Comparison of ENCODE assay signal across 8 cellular contexts in genomic region chr11:61580292-61580888, GRCh38. TPM values are rescaled to one million over a fixed set of nuclear protein-coding genes. Genes with fewer than 3 reads are reported as not detected.
A peak's percentile ranks its signal among the peaks of the same experiment; 100 is the strongest.
DNase-seq lines count a peak whose midpoint lies in the region; ATAC-seq and TF ChIP-seq lines count a peak whose summit lies in the region.

No MANE protein-coding gene starts in this region.

- peaks cover 6 to 13% (median 10%) of the 10 kb centered on the region in 4 donors for H3K4me1 ChIP-seq in Peyer's patch
- H3K4me1 ChIP-seq in right cardiac atrium (ENCODE audit: control insufficient read depth, insufficient read depth, low read length) = no peaks in the 10 kb centered on the region
- peaks cover 4 to 35% (median 22%) of the 10 kb centered on the region in 6 donors for H3K4me1 ChIP-seq in spleen

- H3K36me3 ChIP-seq in Peyer's patch (no peaks in the 10 kb centered on the region), spleen (no peaks in the 10 kb centered on the region)

- peaks cover 0 to 14% of the 10 kb centered on the region in 2 donors for H3K27me3 ChIP-seq in Peyer's patch
- no peaks in the 10 kb centered on the region for H3K27me3 ChIP-seq in right cardiac atrium (ENCODE audit: control insufficient read depth, insufficient read depth)
- H3K27me3 ChIP-seq in spleen (replicated peaks in 1 of 7) = peaks cover 3 to 64% (median 17%) of the 10 kb centered on the region in 7 donors

- WGBS in right cardiac atrium = 1% methylated on average over 59 of the region's 59 CpGs
- WGBS in spleen, 5 donors = 4 to 7% (median 4%) methylated on average over 5 to 59 of the region's 59 CpGs

- no peaks in the 10 kb centered on the region for H3K9me3 ChIP-seq in Peyer's patch
- H3K9me3 ChIP-seq in right cardiac atrium (ENCODE audit: control insufficient read depth, low read length) = no peaks in the 10 kb centered on the region
- no peaks in the 10 kb centered on the region for H3K9me3 ChIP-seq in spleen

- H3K27ac ChIP-seq in Peyer's patch = no peak overlapping the region
- no peak overlapping the region for H3K27ac ChIP-seq in right cardiac atrium (ENCODE audit: low read length)
- H3K27ac ChIP-seq in spleen = peak overlapping the region in 1 of 8 donors; percentile 91

- no peak for ATAC-seq in right cardiac atrium
- no peak for ATAC-seq in GM19023 (IDR thresholded peaks at IDR 0.05; ENCODE audit: unreplicated experiment)

- intact Hi-C loops in right cardiac atrium (cut with DNase I) = loop anchor here in 2 of 4 donors (2.0 to 5.0 kb wide), 2 partner anchors 46 to 47 kb away; no protein-coding TSS in a partner anchor
- intact Hi-C loops in spleen (cut with DNase I; ENCODE audit: low total_unique reads) = no loop called here

- DNase-seq in DMS53 (lab: John Stamatoyannopoulos, UW) (peak; percentile 80), DMS53 treated with DMSO at 0.1 percent for 48 hours (lab: John Stamatoyannopoulos, UW; ENCODE audit: unreplicated experiment) (no peak), Peyer's patch (no peak), right cardiac atrium (no peak), spleen (peak; percentile 83), SKM-1 (lab: John Stamatoyannopoulos, UW; ENCODE audit: unreplicated experiment) (no peak), SIG-M5 (lab: John Stamatoyannopoulos, UW) (no peak)

- TF ChIP-seq CTCF in Peyer's patch (IDR thresholded peaks at IDR 0.05) (no peak), spleen (IDR thresholded peaks at IDR 0.05 in 8 of 11, conservative IDR thresholded peaks at IDR 0.05 in 3 of 11) (no peak)

- TF ChIP-seq POLR2A in Peyer's patch (IDR thresholded peaks at IDR 0.05) (no peak), spleen (IDR thresholded peaks at IDR 0.05) (no peak)

- H3K4me3 ChIP-seq in Peyer's patch = peak overlapping the region; percentile 26 to 87 (median 55)
- H3K4me3 ChIP-seq in right cardiac atrium (ENCODE audit: low read length) = peak overlapping the region; percentile 91
- H3K4me3 ChIP-seq in spleen = peak overlapping the region; percentile 18 to 77 (median 46)

RNA-seq across cellular contexts. Expression of gene SYT7, which starts 0.5 kb away (rescaled TPM):
- total RNA-seq in Peyer's patch = 10 to 100 TPM in 3 of 4 donors, 1 to 10 TPM in 1; 5.8 to 18.2 (median 12.2) TPM
- total RNA-seq in right cardiac atrium = 10 to 100 TPM; 17.4 to 48.3 (median 43.5) TPM
- 36.2 TPM for polyA plus RNA-seq in right cardiac atrium
- 1 to 10 TPM; 1.1 to 5.3 (median 3.3) TPM for total RNA-seq in spleen
- under 1 TPM; 0.14 to 0.48 (median 0.43) TPM for polyA plus RNA-seq in spleen

Comparison
In these comparisons a context has a peak if more than half of its experiments do, and no peak if none do; other contexts are left out.
1. DNase-seq: peak in DMS53 (single experiment) and spleen (single experiment); none in DMS53 treated with DMSO at 0.1 percent for 48 hours (single experiment), Peyer's patch (0 of 3), right cardiac atrium (0 of 3), SKM-1 (single experiment) and SIG-M5 (single experiment).
2. Peak in every context shown above with its lines, with median percentiles within 50 percentile points of each other: H3K4me3 ChIP-seq.